18 cellular contexts compared by ENCODE assay signal in the genomic region with DNA sequence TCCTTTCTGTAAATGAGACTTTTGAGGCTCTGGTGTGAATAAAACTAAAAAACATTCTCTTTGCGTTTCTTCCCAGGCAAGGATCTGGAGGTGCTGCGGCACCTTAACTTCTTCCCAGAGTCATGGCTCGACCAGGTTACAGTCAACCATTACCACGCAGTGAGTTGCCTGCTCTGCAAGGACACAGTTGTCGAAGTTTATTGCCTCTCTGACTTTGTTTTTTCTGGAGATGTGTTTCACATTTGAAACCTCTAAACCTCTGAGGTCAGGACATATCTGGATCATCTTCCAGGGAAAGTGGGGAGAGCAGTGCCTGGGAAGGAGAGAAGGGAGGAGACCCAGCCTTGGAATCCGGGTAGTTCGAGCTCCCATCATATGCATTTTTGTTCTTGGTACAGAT. TPM values are rescaled to one million over a fixed set of nuclear protein-coding genes. Genes with fewer than 3 reads are reported as not detected.
DNase-seq lines count a peak whose midpoint lies in the region; ATAC-seq, FAIRE-seq and TF ChIP-seq lines count a peak whose summit lies in the region.
"Had no signal": no experiment of that assay in that cellular context is flagged by ENCODE, and none has a peak within 500 bp of the region (broad histone marks: within the 10 kb centered on the region; RNA-seq: fewer than 3 reads in every experiment).

No MANE protein-coding gene starts in this region.

- H3K9ac ChIP-seq in astrocyte (ENCODE audit: low read length), result no peak overlapping the region
- no peak overlapping the region for H3K9ac ChIP-seq in neuronal stem cell (ENCODE audit: low read depth, low read length, poor library complexity)

- H3K36me3 Mint-ChIP-seq in astrocyte (ENCODE audit: low read depth, unreplicated experiment), result no peaks in the 10 kb centered on the region

- FAIRE-seq in astrocyte (lab: Jason Lieb, UNC), result no peak
- FAIRE-seq: G401.6, GM12878, GM18507, H1 had no signal

- peak overlapping the region; percentile 53 for H2AFZ ChIP-seq in astrocyte (ENCODE audit: low read depth, low read length)
- peak overlapping the region; percentile 61 for H2AFZ ChIP-seq in neuronal stem cell (ENCODE audit: low read length)

- no peak for TF ChIP-seq CTCF in astrocyte (IDR thresholded peaks at IDR 0.05; ENCODE audit: insufficient read depth, low read depth, low read length)

- H3K9me3 ChIP-seq in astrocyte (ENCODE audit: insufficient read depth, low read depth, low read length) (no peaks in the 10 kb centered on the region), neuronal stem cell (replicated peaks in 1 of 2; ENCODE audit: control insufficient read depth in 2 of 2, insufficient read depth in 1 of 2, low read depth in 1 of 2, low read length in 2 of 2) (no peaks in the 10 kb centered on the region), MG63 (no peaks in the 10 kb centered on the region)
- H3K9me3 ChIP-seq: BE2C had no signal

- H3K27me3 Mint-ChIP-seq in astrocyte (ENCODE audit: low read depth, unreplicated experiment), result peaks cover 6% of the 10 kb centered on the region

- no peaks in the 10 kb centered on the region for H3K79me2 ChIP-seq in astrocyte (ENCODE audit: insufficient read depth, low read length)

- no peak overlapping the region for H2AK5ac ChIP-seq in neuronal stem cell (ENCODE audit: low read depth, low read length)

- H2BK12ac ChIP-seq in neuronal stem cell (ENCODE audit: low read length), result no peak overlapping the region

- no CpG with 5 or more reads among the region's 7 CpGs for WGBS in neuronal stem cell (ENCODE audit: extremely low coverage in 2 of 2, insufficient read length in 2 of 2, insufficient replicate concordance in 1 of 2), 2 donors

- H3K36me3 ChIP-seq in astrocyte (ENCODE audit: insufficient read depth, low read length), result no peaks in the 10 kb centered on the region
- H3K36me3 ChIP-seq in neuronal stem cell (replicated peaks in 1 of 2; ENCODE audit: control insufficient read depth in 2 of 2, insufficient read depth in 2 of 2, low read length in 2 of 2), result no peaks in the 10 kb centered on the region
- H3K36me3 ChIP-seq in MG63, result no peaks in the 10 kb centered on the region
- H3K36me3 ChIP-seq: BE2C had no signal

- H3K27me3 ChIP-seq in astrocyte (ENCODE audit: insufficient read depth, low read length), result no peaks in the 10 kb centered on the region
- H3K27me3 ChIP-seq in layer of hippocampus (ENCODE audit: control insufficient read depth, insufficient read depth, low read length), result no peaks in the 10 kb centered on the region
- H3K27me3 ChIP-seq in neuronal stem cell (ENCODE audit: control insufficient read depth in 3 of 3, insufficient read depth in 3 of 3, low read depth in 1 of 3, low read length in 3 of 3), result no peaks in the 10 kb centered on the region
- H3K27me3 ChIP-seq in MG63, result no peaks in the 10 kb centered on the region

- ATAC-seq in HG03175 (IDR thresholded peaks at IDR 0.05; ENCODE audit: unreplicated experiment), result no peak
- ATAC-seq: GM12878 had no signal

- no peak overlapping the region for H2BK5ac ChIP-seq in neuronal stem cell (ENCODE audit: low read length)

- no peaks in the 10 kb centered on the region for H4K20me1 ChIP-seq in astrocyte (ENCODE audit: insufficient read depth, low read length)

- H3K4me1 ChIP-seq in astrocyte (ENCODE audit: insufficient read depth, low read length) (no peaks in the 10 kb centered on the region), neuronal stem cell (ENCODE audit: control insufficient read depth in 2 of 2, insufficient read depth in 1 of 2, low read depth in 1 of 2, low read length in 2 of 2) (peaks cover 0 to 6% of the 10 kb centered on the region in 2 donors)
- H3K4me1 ChIP-seq: BE2C had no signal

- H3K4me2 ChIP-seq in astrocyte (ENCODE audit: low read length) (peak overlapping the region; percentile 61), neuronal stem cell (ENCODE audit: insufficient read depth, low read length, poor library complexity, severe bottlenecking) (no peak overlapping the region)

- H3K4ac ChIP-seq in neuronal stem cell (ENCODE audit: low read length), result no peak overlapping the region

- H3K27ac ChIP-seq in astrocyte (ENCODE audit: low read depth, low read length), result no peak overlapping the region
- H3K27ac ChIP-seq in layer of hippocampus (ENCODE audit: low read depth, low read length), result peak overlapping the region; percentile 96
- H3K27ac ChIP-seq in neuronal stem cell (replicated peaks; ENCODE audit: low read length), result no peak overlapping the region

- H3K4me1 Mint-ChIP-seq in astrocyte (ENCODE audit: low read depth, unreplicated experiment), result peaks cover 18% of the 10 kb centered on the region

- no peak overlapping the region for H4K91ac ChIP-seq in neuronal stem cell (ENCODE audit: low read depth, low read length, poor library complexity)

- DNase-seq in astrocyte (ENCODE audit: low read depth) (no peak), neuronal stem cell (ENCODE audit: low spot score) (no peak), MG63 (no peak), SKM-1 treated with dmso at 0.1 percent for 144 hours (lab: John Stamatoyannopoulos, UW; ENCODE audit: unreplicated experiment) (no peak)
- no peak for DNase-seq in activated CD8-positive, alpha-beta memory T cell treated with anti-CD3 and anti-CD28 coated beads, Interleukin-2, amount 50 U/mL, for 4 hours
- DNase-seq: BE2C; CD4-positive, alpha-beta T cell; DND-41; NCI-H1092 treated with DMSO at 0.1 percent for 48 hours; NCI-H1694; NCI-H510A treated with DMSO at 0.1 percent for 48 hours; NCI-H82 had no signal

- H4K8ac ChIP-seq in neuronal stem cell (ENCODE audit: low read depth, low read length), result no peak overlapping the region

- H3K23ac ChIP-seq in neuronal stem cell (ENCODE audit: low read depth, low read length, poor library complexity), result no peak overlapping the region

- no peak overlapping the region for H3K18ac ChIP-seq in neuronal stem cell (ENCODE audit: low read length)

- peaks cover 1% of the 10 kb centered on the region for H3K9me3 Mint-ChIP-seq in astrocyte (ENCODE audit: unreplicated experiment)
- H3K9me3 Mint-ChIP-seq: CD4-positive, alpha-beta T cell had no signal

- H3K4me3 Mint-ChIP-seq in astrocyte (ENCODE audit: unreplicated experiment), result no peak overlapping the region
- H3K4me3 Mint-ChIP-seq: CD4-positive, alpha-beta T cell had no signal

- H2BK120ac ChIP-seq in neuronal stem cell (ENCODE audit: low read depth, low read length), result no peak overlapping the region

- H3K27ac Mint-ChIP-seq in astrocyte (ENCODE audit: unreplicated experiment), result no peak overlapping the region
- H3K27ac Mint-ChIP-seq: CD4-positive, alpha-beta T cell had no signal

- H2BK15ac ChIP-seq in neuronal stem cell (ENCODE audit: low read length), result no peak overlapping the region

- no peak overlapping the region for H3K14ac ChIP-seq in neuronal stem cell (ENCODE audit: low read length)

- H3K4me3 ChIP-seq in astrocyte (ENCODE audit: insufficient read depth, low read depth, low read length) (no peak overlapping the region), neuronal stem cell (ENCODE audit: low read length in 2 of 2) (no peak overlapping the region), MG63 (no peak overlapping the region)
- H3K4me3 ChIP-seq: GM12878 had no signal

- no peaks in the 10 kb centered on the region for H3K79me1 ChIP-seq in neuronal stem cell (ENCODE audit: low read depth, low read length)

RNA-seq across cellular contexts. Expression of a gene that starts 43.4 kb away (rescaled TPM):
- total RNA-seq in astrocyte, result 30.9 and 31.7 TPM in 2 replicates
- polyA plus RNA-seq in neuronal stem cell (2013, experiment 1 of 2), result 35.0 TPM
- polyA plus RNA-seq in neuronal stem cell (2013, experiment 2 of 2), result 35.1 TPM
- 13.2 and 16.0 TPM in 2 replicates for total RNA-seq in MG63 (2014; rRNA removed; shearing (Covaris generic); ENCODE audit: low replicate concordance)
